Comparison of ENCODE assay signal across 33 cellular contexts in genomic region chr19:936175-936546, GRCh38. TPM values are rescaled to one million over a fixed set of nuclear protein-coding genes. Genes with fewer than 3 reads are reported as not detected.
"Had no signal": no experiment of that assay in that cellular context is flagged by ENCODE, and none has a peak within 500 bp of the region (broad histone marks: within the 10 kb centered on the region; RNA-seq: fewer than 3 reads in every experiment).

No MANE protein-coding gene starts in this region.

- H3K4me2 ChIP-seq: neural progenitor cell had no signal

- H3K27ac ChIP-seq: neural progenitor cell, ovary had no signal

- H3K27ac Mint-ChIP-seq: natural killer cell; neural progenitor cell; stimulated activated effector memory CD8-positive, alpha-beta T cell treated with anti-CD3 and anti-CD28 coated beads, Interleukin-12 subunit alpha, Interleukin-12 subunit beta, amount 100 ng/mL, for 72 hours; stimulated activated naive CD8-positive, alpha-beta T cell treated with anti-CD3 and anti-CD28 coated beads, Interleukin-15, amount 100 ng/mL, for 72 hours had no signal

- H3K9me3 Mint-ChIP-seq: mesothelial cell of epicardium; natural killer cell; neural progenitor cell; stimulated activated effector memory CD8-positive, alpha-beta T cell treated with anti-CD3 and anti-CD28 coated beads, Interleukin-12 subunit alpha, Interleukin-12 subunit beta, amount 100 ng/mL, for 72 hours; stimulated activated naive CD8-positive, alpha-beta T cell treated with anti-CD3 and anti-CD28 coated beads, Interleukin-15, amount 100 ng/mL, for 72 hours had no signal

- H3K36me3 Mint-ChIP-seq: naive B cell, natural killer cell had no signal

- H3K27me3 ChIP-seq: hepatocyte, neural progenitor cell, ovary, sigmoid colon, spleen, tibial nerve, upper lobe of left lung, vagina had no signal

- ATAC-seq: natural killer cell; right cardiac atrium; stimulated activated effector memory CD8-positive, alpha-beta T cell treated with anti-CD3 and anti-CD28 coated beads, Interleukin-12 subunit alpha, Interleukin-12 subunit beta, amount 100 ng/mL, for 72 hours; stimulated activated naive CD8-positive, alpha-beta T cell treated with anti-CD3 and anti-CD28 coated beads, Interleukin-15, amount 100 ng/mL, for 72 hours had no signal

- H2AFZ ChIP-seq: hepatocyte, neural progenitor cell had no signal

- H3K9me3 ChIP-seq: left ventricle myocardium inferior, ovary, prostate gland, sigmoid colon, spleen, tibial nerve, upper lobe of left lung, vagina had no signal

- H3K9ac ChIP-seq: neural progenitor cell had no signal

- H3K4me3 Mint-ChIP-seq: mesothelial cell of epicardium; natural killer cell; nephron progenitor cell; neural progenitor cell; stimulated activated effector memory CD8-positive, alpha-beta T cell treated with anti-CD3 and anti-CD28 coated beads, Interleukin-12 subunit alpha, Interleukin-12 subunit beta, amount 100 ng/mL, for 72 hours; stimulated activated naive CD8-positive, alpha-beta T cell treated with anti-CD3 and anti-CD28 coated beads, Interleukin-15, amount 100 ng/mL, for 72 hours had no signal

- H3K4me3 ChIP-seq: hepatocyte, left ventricle myocardium inferior, lung, neural progenitor cell, ovary, prostate gland, sigmoid colon, spleen, tibial nerve, upper lobe of left lung, vagina had no signal

- H3K36me3 ChIP-seq: left ventricle myocardium inferior, neural progenitor cell, ovary, prostate gland, sigmoid colon, vagina had no signal

- DNase-seq: islet precursor cell; left ventricle myocardium inferior; mesendoderm; naive B cell; natural killer cell; nephron progenitor cell; ovary; posterior cingulate gyrus; retina; right cardiac atrium; sigmoid colon; small intestine; spleen; stimulated activated CD4-positive, alpha-beta T cell treated with anti-CD3 and anti-CD28 coated beads, Interleukin-4, amount 100 ng/mL, for 24 hours; stimulated activated naive CD4-positive, alpha-beta T cell treated with Interleukin-2 at 50 U/mL for 16 hours; stimulated activated naive CD8-positive, alpha-beta T cell treated with anti-CD3 and anti-CD28 coated beads, Interleukin-15, amount 100 ng/mL, for 72 hours; substantia nigra; upper lobe of left lung had no signal

- H3K27me3 Mint-ChIP-seq: naive B cell had no signal

RNA-seq across cellular contexts. Expression of gene KISS1R, which starts 19.0 kb away (rescaled TPM):
- total RNA-seq: left ventricle myocardium inferior, prostate gland, right cardiac atrium, sigmoid colon, tibial nerve, upper lobe of left lung, urinary bladder, vagina had no signal
- polyA plus RNA-seq: ovary, right cardiac atrium had no signal

RNA-seq across cellular contexts. Expression of gene RNU6-9, which starts 42.9 kb away (rescaled TPM):
- total RNA-seq: hepatocyte, kidney epithelial cell, left ventricle myocardium inferior, lower leg skin, lung, mesothelial cell of epicardium, mononuclear cell, natural killer cell, omental fat pad, ovary, prostate gland, right cardiac atrium, sigmoid colon, spleen, temporal lobe, tibial nerve, upper lobe of left lung, urinary bladder, vagina had no signal
- polyA plus RNA-seq: hepatocyte, lung, ovary, right cardiac atrium, sigmoid colon, small intestine, spleen, thymus, urinary bladder had no signal
